ENCODE assay signal across 1 cellular context in genomic region chr1:245348626-245349025, GRCh38.
TF ChIP-seq lines count a peak whose summit lies in the region.

No MANE protein-coding gene starts in this region.

TF ChIP-seq in HepG2, 621 proteins besides CTCF, POLR2A, EP300 and RAD21 (continued from another document):
- TF ChIP-seq ZNF205 (CRISPR knock-in tag; IDR thresholded peaks at IDR 0.05) (no peak), ZNF678 (CRISPR knock-in tag; IDR thresholded peaks at IDR 0.05) (no peak), ZNF468 (CRISPR knock-in tag; IDR thresholded peaks at IDR 0.05) (no peak), ZSCAN30 (CRISPR knock-in tag; IDR thresholded peaks at IDR 0.05) (no peak), MAZ (IDR thresholded peaks at IDR 0.05; ENCODE audit: borderline replicate concordance, low read depth, low read length) (no peak), MAZ (CRISPR knock-in tag; IDR thresholded peaks at IDR 0.05; ENCODE audit: low read depth) (no peak), ZNF556 (CRISPR knock-in tag; IDR thresholded peaks at IDR 0.05; ENCODE audit: borderline replicate concordance) (no peak), GLI4 (CRISPR knock-in tag; IDR thresholded peaks at IDR 0.05; ENCODE audit: borderline replicate concordance) (no peak)
